In genomic region chr1:172699111-172699510, GRCh38 we compare ENCODE assay signal across 9 cellular contexts. TPM values are rescaled to one million over a fixed set of nuclear protein-coding genes. Genes with fewer than 3 reads are reported as not detected.
DNase-seq lines count a peak whose midpoint lies in the region; ATAC-seq and TF ChIP-seq lines count a peak whose summit lies in the region.
"Had no signal": no experiment of that assay in that cellular context is flagged by ENCODE, and none has a peak within 500 bp of the region (broad histone marks: within the 10 kb centered on the region; RNA-seq: fewer than 3 reads in every experiment).

No MANE protein-coding gene starts in this region.

- no peaks in the 10 kb centered on the region for H3K36me3 Mint-ChIP-seq in activated T-cell treated with anti-CD3 and anti-CD28 coated beads, Interleukin-2, amount 50 U/mL, for 4 hours (ENCODE audit: insufficient read depth)
- H3K36me3 Mint-ChIP-seq: brain had no signal

- TF ChIP-seq POLR2A in NB4 (IDR thresholded peaks at IDR 0.05; ENCODE audit: extremely low read depth, insufficient read length) = no peak

- H3K4me3 ChIP-seq in NB4 (ENCODE audit: low read depth, low read length) (no peak overlapping the region), lower lobe of right lung (no peak overlapping the region)

- H3K4me3 Mint-ChIP-seq in activated T-cell treated with anti-CD3 and anti-CD28 coated beads, Interleukin-2, amount 50 U/mL, for 4 hours = peak overlapping the region; percentile 70
- H3K4me3 Mint-ChIP-seq: brain had no signal

- H3K27me3 Mint-ChIP-seq in activated T-cell treated with anti-CD3 and anti-CD28 coated beads, Interleukin-2, amount 50 U/mL, for 4 hours (ENCODE audit: low read depth) = no peaks in the 10 kb centered on the region

- intact Hi-C loops in lower lobe of right lung (cut with DNase I) = no loop called here

- H3K36me3 ChIP-seq in lower lobe of right lung = no peaks in the 10 kb centered on the region

- H3K4me1 Mint-ChIP-seq in activated T-cell treated with anti-CD3 and anti-CD28 coated beads, Interleukin-2, amount 50 U/mL, for 4 hours (ENCODE audit: low read depth) = peaks cover 54% of the 10 kb centered on the region
- H3K4me1 Mint-ChIP-seq: brain had no signal

- no peaks in the 10 kb centered on the region for H3K4me1 ChIP-seq in lower lobe of right lung

- TF ChIP-seq CTCF in NB4 (IDR thresholded peaks at IDR 0.05; ENCODE audit: low read depth, low read length) = no peak
- TF ChIP-seq CTCF in lower lobe of right lung (IDR thresholded peaks at IDR 0.05) = no peak

- H3K27ac ChIP-seq in lower lobe of right lung = no peak overlapping the region

- no peaks in the 10 kb centered on the region for H3K27me3 ChIP-seq in lower lobe of right lung (ENCODE audit: low read depth)

- H3K9me3 ChIP-seq in lower lobe of right lung = no peaks in the 10 kb centered on the region

- H3K9me3 Mint-ChIP-seq in activated T-cell treated with anti-CD3 and anti-CD28 coated beads, Interleukin-2, amount 50 U/mL, for 4 hours = peaks cover 4% of the 10 kb centered on the region
- H3K9me3 Mint-ChIP-seq: brain had no signal

- peak; percentile 90 for ATAC-seq in GM21423 (IDR thresholded peaks at IDR 0.05; ENCODE audit: unreplicated experiment)
- peak; percentile 85 to 89 for ATAC-seq in activated T-cell treated with anti-CD3 and anti-CD28 coated beads, Interleukin-2, amount 50 U/mL, for 4 hours
- ATAC-seq in lower lobe of right lung = peak; percentile 58 to 72
- ATAC-seq in stimulated activated naive CD8-positive, alpha-beta T cell treated with anti-CD3 and anti-CD28 coated beads, Interleukin-15, Interleukin-2, amounts not matched to agents 100 U/mL and 50 U/mL, for 24 hours = peak; percentile 80

- DNase-seq in A172 (ENCODE audit: low spot score) (peak; percentile 41), NB4 (ENCODE audit: low read depth) (peak; percentile 64), lower lobe of right lung (no peak), amygdala (lab: John Stamatoyannopoulos, UW) (no peak), iPS-NIHi11 (ENCODE audit: low spot score) (no peak)
- peak; percentile 72 for DNase-seq in activated T-cell treated with anti-CD3 and anti-CD28 coated beads, Interleukin-2, amount 50 U/mL, for 4 hours
- DNase-seq in stimulated activated naive CD8-positive, alpha-beta T cell treated with anti-CD3 and anti-CD28 coated beads, Interleukin-15, Interleukin-2, amounts not matched to agents 100 U/mL and 50 U/mL, for 24 hours = peak; percentile 72

RNA-seq across cellular contexts. Expression of gene FASLG, which starts 40.2 kb away (rescaled TPM):
- not detected in 2 replicates for total RNA-seq in A172 (2014; rRNA removed; shearing (Covaris generic))
- total RNA-seq in activated T-cell treated with anti-CD3 and anti-CD28 coated beads, Interleukin-2, amount 50 U/mL, for 4 hours = 10 to 100 TPM; 30.3 to 51.8 (median 47.4) TPM
- 1.2 TPM for total RNA-seq in lower lobe of right lung

Comparison
In these comparisons a context has a peak if more than half of its experiments do, and no peak if none do; other contexts are left out.
1. DNase-seq: peak in A172 (single experiment), NB4 (single experiment), activated T-cell treated with anti-CD3 and anti-CD28 coated beads, Interleukin-2, amount 50 U/mL, for 4 hours (single experiment) and stimulated activated naive CD8-positive, alpha-beta T cell treated with anti-CD3 and anti-CD28 coated beads, Interleukin-15, Interleukin-2, amounts not matched to agents 100 U/mL and 50 U/mL, for 24 hours (single experiment); none in lower lobe of right lung (single experiment), amygdala (0 of 56) and iPS-NIHi11 (single experiment).
2. RNA of gene FASLG, which starts 40.2 kb away (total RNA-seq): 30.3 to 51.8 TPM in activated T-cell treated with anti-CD3 and anti-CD28 coated beads, Interleukin-2, amount 50 U/mL, for 4 hours; 1.2 TPM in lower lobe of right lung (single experiment) and not detected in A172; every median in the first group is over 10 times any median in the second.
3. Peak in every context shown above with its lines, with median percentiles within 50 percentile points of each other: ATAC-seq.